Comparison of ENCODE assay signal across 8 cellular contexts in the genomic region with DNA sequence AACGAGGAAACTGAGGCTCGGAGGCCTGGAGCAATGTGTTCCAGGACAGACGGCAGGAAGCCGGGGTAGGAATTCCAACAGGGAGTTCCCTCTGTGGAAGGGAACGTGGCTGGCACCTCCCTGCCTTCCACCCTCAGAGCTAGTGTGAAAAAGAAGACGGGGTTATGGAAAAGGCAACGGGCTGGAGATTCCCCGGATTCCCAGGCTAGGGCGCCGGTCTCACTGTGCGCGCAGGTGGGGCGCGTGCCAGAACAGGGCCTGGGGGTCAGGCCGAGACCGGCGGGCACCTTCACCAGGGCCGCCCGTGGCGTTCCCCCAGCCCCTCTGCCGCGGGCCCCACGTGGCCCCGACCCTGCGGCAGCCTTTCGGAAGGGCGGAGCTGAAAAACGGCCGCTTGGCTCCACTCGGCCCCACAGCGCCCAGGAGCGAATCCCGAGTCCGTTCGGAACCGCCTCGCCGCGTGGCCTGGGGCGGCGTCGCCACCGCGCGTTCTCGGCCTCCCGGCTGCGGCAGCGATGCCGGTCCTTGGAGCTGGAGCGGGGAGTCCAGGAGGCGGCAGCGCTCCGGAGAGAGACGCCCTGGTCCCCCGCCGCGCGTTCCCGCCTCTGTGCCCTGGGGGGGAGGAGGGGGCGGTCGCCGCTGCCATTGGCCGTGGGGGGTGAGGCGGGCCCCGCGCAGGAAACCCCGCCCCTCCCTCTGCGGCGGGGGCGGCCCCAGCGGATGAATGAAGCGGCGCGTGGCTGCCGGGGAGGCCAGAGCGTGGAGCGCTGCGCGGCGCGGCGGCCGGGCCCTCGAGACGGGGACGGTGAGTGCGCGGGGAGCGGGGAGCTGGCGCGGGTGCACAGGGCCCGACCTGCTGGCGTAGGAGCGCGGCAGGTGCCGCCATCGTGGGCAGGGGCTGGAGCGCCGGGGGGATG.
DNase-seq lines count a peak whose midpoint lies in the region; ATAC-seq lines count a peak whose summit lies in the region.

A gene with protein sequence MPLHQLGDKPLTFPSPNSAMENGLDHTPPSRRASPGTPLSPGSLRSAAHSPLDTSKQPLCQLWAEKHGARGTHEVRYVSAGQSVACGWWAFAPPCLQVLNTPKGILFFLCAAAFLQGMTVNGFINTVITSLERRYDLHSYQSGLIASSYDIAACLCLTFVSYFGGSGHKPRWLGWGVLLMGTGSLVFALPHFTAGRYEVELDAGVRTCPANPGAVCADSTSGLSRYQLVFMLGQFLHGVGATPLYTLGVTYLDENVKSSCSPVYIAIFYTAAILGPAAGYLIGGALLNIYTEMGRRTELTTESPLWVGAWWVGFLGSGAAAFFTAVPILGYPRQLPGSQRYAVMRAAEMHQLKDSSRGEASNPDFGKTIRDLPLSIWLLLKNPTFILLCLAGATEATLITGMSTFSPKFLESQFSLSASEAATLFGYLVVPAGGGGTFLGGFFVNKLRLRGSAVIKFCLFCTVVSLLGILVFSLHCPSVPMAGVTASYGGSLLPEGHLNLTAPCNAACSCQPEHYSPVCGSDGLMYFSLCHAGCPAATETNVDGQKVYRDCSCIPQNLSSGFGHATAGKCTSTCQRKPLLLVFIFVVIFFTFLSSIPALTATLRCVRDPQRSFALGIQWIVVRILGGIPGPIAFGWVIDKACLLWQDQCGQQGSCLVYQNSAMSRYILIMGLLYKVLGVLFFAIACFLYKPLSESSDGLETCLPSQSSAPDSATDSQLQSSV (plus strand): TSS at position 755 of the 917 bp plus-strand sequence. CDS start 13,952 bp downstream, outside the sequence.

- ATAC-seq in HG02571 (IDR thresholded peaks at IDR 0.05; ENCODE audit: unreplicated experiment): peak; percentile 59

- H3K4me3 ChIP-seq in skeletal muscle cell (ENCODE audit: low read depth, low read length): peak within 1 kb of the TSS; percentile 34

- DNase-seq in GM03348 (ENCODE audit: low spot score) (peak; percentile 85), NCI-H1105 (lab: John Stamatoyannopoulos, UW) (peak; percentile 75), T-helper 2 cell (peak; percentile 75 to 91 (median 76)), amygdala (lab: John Stamatoyannopoulos, UW) (peak in 34 of 56 donors; percentile 13 to 68 (median 32)), hypothalamus (lab: John Stamatoyannopoulos, UW) (peak in 33 of 51 donors; percentile 9 to 70 (median 34)), skeletal muscle cell (ENCODE audit: low read depth) (no peak), dedifferentiated amniotic fluid mesenchymal stem cell (ENCODE audit: extremely low spot score) (no peak)

Comparison
In these comparisons a context has a peak if more than half of its experiments do, and no peak if none do; other contexts are left out.
1. DNase-seq: peak in GM03348 (single experiment), NCI-H1105 (single experiment), T-helper 2 cell (5 of 5), amygdala (34 of 56) and hypothalamus (33 of 51); none in skeletal muscle cell (single experiment) and dedifferentiated amniotic fluid mesenchymal stem cell (single experiment).